Comparison of ENCODE assay signal across 8 cellular contexts in the genomic region with DNA sequence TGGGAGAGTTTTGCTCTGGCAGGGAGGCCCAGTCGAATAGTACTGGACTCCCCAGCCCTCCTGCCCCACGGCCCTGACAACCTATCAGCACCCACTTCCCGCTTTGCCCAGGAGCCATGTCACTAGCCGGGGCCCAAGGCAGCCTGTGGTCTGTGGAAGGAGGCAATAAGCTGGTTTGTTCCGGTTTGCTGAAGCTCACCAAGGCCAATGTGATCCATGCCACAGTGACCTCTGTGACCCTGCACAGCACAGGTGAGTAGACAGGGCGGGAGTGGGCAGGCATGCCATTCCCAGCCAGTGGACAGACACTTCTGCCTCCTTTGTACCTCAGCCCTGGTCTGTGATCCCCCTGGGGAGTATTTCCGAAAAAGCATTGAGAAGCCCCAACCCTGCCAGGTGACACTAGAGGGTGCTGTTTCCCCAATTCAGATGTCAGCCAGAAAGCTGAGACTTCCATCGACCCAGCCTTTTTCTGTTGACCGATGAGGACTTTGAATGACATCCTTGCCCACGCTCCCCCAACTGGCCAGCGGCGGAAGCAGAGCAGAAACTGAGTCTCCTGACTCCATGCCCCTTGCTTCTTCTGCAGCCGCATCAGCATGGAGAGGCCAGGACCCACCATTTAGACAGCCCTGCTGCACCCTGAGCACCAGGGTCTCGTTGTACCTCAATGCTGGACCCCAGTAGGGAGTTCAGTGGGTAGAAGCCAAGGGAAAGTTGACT. TPM values are rescaled to one million over a fixed set of nuclear protein-coding genes. Genes with fewer than 3 reads are reported as not detected.
DNase-seq lines count a peak whose midpoint lies in the region; ATAC-seq and TF ChIP-seq lines count a peak whose summit lies in the region.

No MANE protein-coding gene starts in this region.

- TF ChIP-seq CTCF in AG04450 (IDR thresholded peaks at IDR 0.05; ENCODE audit: low read depth, low read length): peak; percentile 93
- TF ChIP-seq CTCF in GM13977 (IDR thresholded peaks at IDR 0.05; ENCODE audit: extremely low read depth, insufficient read depth, missing control alignments): peak; percentile 84
- TF ChIP-seq CTCF in coronary artery (IDR thresholded peaks at IDR 0.05): peak; percentile 74

- POLR2A ChIA-PET in AG04450 (lab: Yijun Ruan, JAX): interaction anchor here (0.5 to 3.6 kb wide), 6 partner anchors 14 to 66 kb away, joined by 3 to 31 read pairs (median 6); no protein-coding TSS in a partner anchor

- in situ Hi-C loops in GM13977 (cut with MboI; ENCODE audit: low pct_unique_long_range_greater_than_20kb, low sequenced_read_pairs, unreplicated experiment): no loop called here

- no peak overlapping the region for H3K27ac ChIP-seq in AG04450 (ENCODE audit: low read depth, low read length)
- peak overlapping the region in 1 of 2 donors; percentile 68 for H3K27ac ChIP-seq in coronary artery

- peak; percentile 58 for ATAC-seq in HG03064 (IDR thresholded peaks at IDR 0.05; ENCODE audit: low read depth, unreplicated experiment)

- no peak overlapping the region for H3K4me3 ChIP-seq in AG04450 (ENCODE audit: low read depth, low read length)
- no peak overlapping the region for H3K4me3 ChIP-seq in coronary artery

- H3K9me3 ChIP-seq in AG04450 (ENCODE audit: control insufficient read depth, insufficient read depth, low read length): no peaks in the 10 kb centered on the region

- H3K27me3 ChIP-seq in AG04450 (ENCODE audit: control insufficient read depth, insufficient read depth, low read length): no peaks in the 10 kb centered on the region

- CTCF ChIA-PET in AG04450 (lab: Charles Lee): interaction anchor here (0.5 to 7.2 kb wide), 39 partner anchors 8 to 438 kb away, joined by 3 to 90 read pairs (median 6); a partner anchor contains a TSS

- DNase-seq in AG04450 (ENCODE audit: low read depth, low spot score): no peak
- DNase-seq in GM13977 (ENCODE audit: low spot score): peak; percentile 86
- peak; percentile 79 for DNase-seq in NCI-H510A treated with DMSO at 0.1 percent for 48 hours (lab: John Stamatoyannopoulos, UW)
- peak; percentile 34 for DNase-seq in activated CD4-positive, alpha-beta T cell treated with anti-CD3 and anti-CD28 coated beads for 1 hour
- peak; percentile 80 for DNase-seq in coronary artery (ENCODE audit: low spot score)
- peak; percentile 67 for DNase-seq in medulla oblongata (ENCODE audit: extremely low spot score)
- peak; percentile 13 to 62 (median 34) for DNase-seq in stimulated activated naive CD4-positive, alpha-beta T cell (lab: John Stamatoyannopoulos, UW)

RNA-seq across cellular contexts. Expression of a gene that starts 9.6 kb away (rescaled TPM):
- polyA plus RNA-seq in AG04450 (2011; rRNA removed): 11.0 and 11.8 TPM in 2 replicates
- 6.2 and 7.5 TPM in 2 replicates for polyA minus RNA-seq in AG04450 (2011; rRNA and poly(A)+ RNA removed)

RNA-seq across cellular contexts. Expression of a gene that starts 11.7 kb away (rescaled TPM):
- 0.24 TPM in 1 of 2 replicates, not detected in the other for polyA plus RNA-seq in AG04450 (2011; rRNA removed)
- 0.41 TPM in 1 of 2 replicates, not detected in the other for polyA minus RNA-seq in AG04450 (2011; rRNA and poly(A)+ RNA removed)

RNA-seq across cellular contexts. Expression of a gene that starts 22.1 kb away (rescaled TPM):
- 15.0 and 21.6 TPM in 2 replicates for polyA plus RNA-seq in AG04450 (2011; rRNA removed)
- polyA minus RNA-seq in AG04450 (2011; rRNA and poly(A)+ RNA removed): 30.5 and 31.8 TPM in 2 replicates
